In the genomic region with DNA sequence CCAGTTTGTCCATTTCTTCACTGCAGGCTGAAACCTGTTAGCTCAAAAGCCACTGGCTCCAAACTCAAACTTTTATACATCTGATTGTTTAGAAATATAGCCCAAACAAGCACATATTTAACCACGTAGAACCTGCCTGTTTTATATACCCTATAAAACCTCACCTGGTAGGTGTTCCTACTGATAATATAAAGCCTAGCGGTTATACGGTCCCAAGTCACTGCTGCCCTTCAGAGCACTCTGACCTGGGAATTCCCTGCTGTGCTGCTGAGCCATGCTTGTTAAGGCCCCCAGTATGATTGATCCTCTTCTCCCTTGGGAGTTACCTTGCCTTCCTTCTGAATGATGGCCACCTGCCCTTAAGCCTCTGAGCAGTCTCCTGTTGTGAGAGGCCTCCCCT, we compare ENCODE assay signal across 21 cellular contexts.
"Had no signal": no experiment of that assay in that cellular context is flagged by ENCODE, and none has a peak within 500 bp of the region (broad histone marks: within the 10 kb centered on the region; RNA-seq: fewer than 3 reads in every experiment).

No MANE protein-coding gene starts in this region.

- H3K4me3 ChIP-seq: MG63, SJSA1, SK-N-MC had no signal

- H3K9me3 ChIP-seq: MG63, SJSA1 had no signal

- H3K4me1 ChIP-seq: SJSA1 had no signal

- H3K27me3 ChIP-seq: MG63, SJSA1 had no signal

- H3K36me3 ChIP-seq: MG63, SJSA1 had no signal

- ATAC-seq: HepG2 had no signal

- H3K27ac ChIP-seq: SJSA1, SK-N-MC had no signal

- DNase-seq: IMR-90, Karpas-422, KG1, MG63, NCI-H1092, NCI-H1105 treated with DMSO at 0.1 percent for 48 hours, NCI-H1417 treated with DMSO at 0.1 percent for 48 hours, NCI-H1694, NCI-H187 treated with DMSO at 0.1 percent for 48 hours, NCI-H2029 treated with DMSO at 0.1 percent for 48 hours, NCI-H2171, NCI-H226, NCI-H446, NCI-H510A, NCI-H524 treated with DMSO at 0.1 percent for 48 hours, Right ventricle myocardium superior, RPMI8226, SIG-M5 had no signal
